Comparison of ENCODE assay signal across 8 cellular contexts in genomic region chr10:73529089-73529832, GRCh38. TPM values are rescaled to one million over a fixed set of nuclear protein-coding genes. Genes with fewer than 3 reads are reported as not detected.
DNase-seq lines count a peak whose midpoint lies in the region; ATAC-seq, FAIRE-seq and TF ChIP-seq lines count a peak whose summit lies in the region.

No MANE protein-coding gene starts in this region.

- peaks cover 12 to 68% of the 10 kb centered on the region in 2 donors for H3K36me3 ChIP-seq in neuronal stem cell (replicated peaks in 1 of 2; ENCODE audit: control insufficient read depth in 2 of 2, insufficient read depth in 2 of 2, low read length in 2 of 2)

- no peak overlapping the region for H2BK15ac ChIP-seq in neuronal stem cell (ENCODE audit: low read length)

- H3K18ac ChIP-seq in neuronal stem cell (ENCODE audit: low read length), result no peak overlapping the region

- no peak overlapping the region for H2BK120ac ChIP-seq in neuronal stem cell (ENCODE audit: low read depth, low read length)

- intact Hi-C loops in activated T-helper 1 cell treated with anti-CD3 and anti-CD28 coated beads, Interleukin-12 subunit alpha, Interleukin-12 subunit beta, Interleukin-2, Interleukin-4 antibody, amounts not matched to agents 30 ng/mL and 10 ng/mL and 1 ng/mL, durations not matched to agents 14 hours and 24 hours and 36 hours (cut with micrococcal nuclease), result loop anchor here (1.0 kb wide), 3 partner anchors 96 to 350 kb away; no protein-coding TSS in a partner anchor

- no CpG with 5 or more reads among the region's 5 CpGs for WGBS in neuronal stem cell (ENCODE audit: extremely low coverage in 2 of 2, insufficient read length in 2 of 2, insufficient replicate concordance in 1 of 2), 2 donors

- H3K4ac ChIP-seq in neuronal stem cell (ENCODE audit: low read length), result no peak overlapping the region

- peaks cover 2% of the 10 kb centered on the region for H3K27me3 Mint-ChIP-seq in activated T-helper 1 cell treated with anti-CD3 and anti-CD28 coated beads, Interleukin-12 subunit alpha, Interleukin-12 subunit beta, Interleukin-2, Interleukin-4 antibody, amounts not matched to agents 30 ng/mL and 10 ng/mL and 1 ng/mL, durations not matched to agents 14 hours and 24 hours and 36 hours (ENCODE audit: insufficient read depth)
- no peaks in the 10 kb centered on the region for H3K27me3 Mint-ChIP-seq in type B pancreatic cell

- H3K27me3 ChIP-seq in neuronal stem cell (ENCODE audit: control insufficient read depth in 3 of 3, insufficient read depth in 3 of 3, low read depth in 1 of 3, low read length in 3 of 3), result no peaks in the 10 kb centered on the region

- no peak overlapping the region for H2BK5ac ChIP-seq in neuronal stem cell (ENCODE audit: low read length)

- no peak overlapping the region for H2AK5ac ChIP-seq in neuronal stem cell (ENCODE audit: low read depth, low read length)

- no peaks in the 10 kb centered on the region for H3K9me3 Mint-ChIP-seq in activated T-helper 1 cell treated with anti-CD3 and anti-CD28 coated beads, Interleukin-12 subunit alpha, Interleukin-12 subunit beta, Interleukin-2, Interleukin-4 antibody, amounts not matched to agents 30 ng/mL and 10 ng/mL and 1 ng/mL, durations not matched to agents 14 hours and 24 hours and 36 hours
- H3K9me3 Mint-ChIP-seq in type B pancreatic cell, result no peaks in the 10 kb centered on the region

- H3K36me3 Mint-ChIP-seq in activated T-helper 1 cell treated with anti-CD3 and anti-CD28 coated beads, Interleukin-12 subunit alpha, Interleukin-12 subunit beta, Interleukin-2, Interleukin-4 antibody, amounts not matched to agents 30 ng/mL and 10 ng/mL and 1 ng/mL, durations not matched to agents 14 hours and 24 hours and 36 hours (ENCODE audit: low read depth), result no peaks in the 10 kb centered on the region
- peaks cover 8% of the 10 kb centered on the region for H3K36me3 Mint-ChIP-seq in type B pancreatic cell

- no peak overlapping the region for H3K14ac ChIP-seq in neuronal stem cell (ENCODE audit: low read length)

- TF ChIP-seq CTCF in GM12864 (IDR thresholded peaks at IDR 0.05; ENCODE audit: low read depth, low read length, missing control alignments) (peak; percentile 65), LNCAP (IDR thresholded peaks at IDR 0.05) (peak; percentile 75), fibroblast of the aortic adventitia (IDR thresholded peaks at IDR 0.05; ENCODE audit: insufficient read depth, low read length) (peak; percentile 80), type B pancreatic cell (conservative IDR thresholded peaks at IDR 0.05) (peak; percentile 97)

- no peak overlapping the region for H3K27ac Mint-ChIP-seq in activated T-helper 1 cell treated with anti-CD3 and anti-CD28 coated beads, Interleukin-12 subunit alpha, Interleukin-12 subunit beta, Interleukin-2, Interleukin-4 antibody, amounts not matched to agents 30 ng/mL and 10 ng/mL and 1 ng/mL, durations not matched to agents 14 hours and 24 hours and 36 hours
- H3K27ac Mint-ChIP-seq in type B pancreatic cell, result no peak overlapping the region

- no peak overlapping the region for H3K23ac ChIP-seq in neuronal stem cell (ENCODE audit: low read depth, low read length, poor library complexity)

- no peak for ATAC-seq in HG03442 (IDR thresholded peaks at IDR 0.05; ENCODE audit: unreplicated experiment)

- H2AFZ ChIP-seq in neuronal stem cell (ENCODE audit: low read length), result no peak overlapping the region

- peaks cover 0 to 4% of the 10 kb centered on the region in 2 donors for H3K4me1 ChIP-seq in neuronal stem cell (ENCODE audit: control insufficient read depth in 2 of 2, insufficient read depth in 1 of 2, low read depth in 1 of 2, low read length in 2 of 2)

- H3K9ac ChIP-seq in neuronal stem cell (ENCODE audit: low read depth, low read length, poor library complexity), result no peak overlapping the region

- peak overlapping the region; percentile 58 for H3K27ac ChIP-seq in neuronal stem cell (replicated peaks; ENCODE audit: low read length)

- no peak overlapping the region for H3K4me3 Mint-ChIP-seq in activated T-helper 1 cell treated with anti-CD3 and anti-CD28 coated beads, Interleukin-12 subunit alpha, Interleukin-12 subunit beta, Interleukin-2, Interleukin-4 antibody, amounts not matched to agents 30 ng/mL and 10 ng/mL and 1 ng/mL, durations not matched to agents 14 hours and 24 hours and 36 hours
- no peak overlapping the region for H3K4me3 Mint-ChIP-seq in type B pancreatic cell

- H4K91ac ChIP-seq in neuronal stem cell (ENCODE audit: low read depth, low read length, poor library complexity), result no peak overlapping the region

- no peak overlapping the region for H3K4me3 ChIP-seq in GM12864 (ENCODE audit: low read depth, low read length)
- H3K4me3 ChIP-seq in fibroblast of the aortic adventitia (ENCODE audit: low read depth, low read length), result no peak overlapping the region
- H3K4me3 ChIP-seq in neuronal stem cell (ENCODE audit: low read length in 2 of 2), result no peak overlapping the region

- no peaks in the 10 kb centered on the region for H3K79me1 ChIP-seq in neuronal stem cell (ENCODE audit: low read depth, low read length)

- no peaks in the 10 kb centered on the region for H3K4me1 Mint-ChIP-seq in activated T-helper 1 cell treated with anti-CD3 and anti-CD28 coated beads, Interleukin-12 subunit alpha, Interleukin-12 subunit beta, Interleukin-2, Interleukin-4 antibody, amounts not matched to agents 30 ng/mL and 10 ng/mL and 1 ng/mL, durations not matched to agents 14 hours and 24 hours and 36 hours (ENCODE audit: low read depth)
- no peaks in the 10 kb centered on the region for H3K4me1 Mint-ChIP-seq in type B pancreatic cell (ENCODE audit: unreplicated experiment)

- no peak overlapping the region for H3K4me2 ChIP-seq in neuronal stem cell (ENCODE audit: insufficient read depth, low read length, poor library complexity, severe bottlenecking)

- DNase-seq in GM12864 (ENCODE audit: low read depth) (peak; percentile 47), RCC 7860 (ENCODE audit: low spot score) (peak; percentile 79), fibroblast of the aortic adventitia (ENCODE audit: low read depth) (peak; percentile 82), neuronal stem cell (ENCODE audit: low spot score) (peak; percentile 83), type B pancreatic cell (ENCODE audit: extremely low spot score, unreplicated experiment) (no peak)
- DNase-seq in activated T-helper 1 cell treated with anti-CD3 and anti-CD28 coated beads, Interleukin-12 subunit alpha, Interleukin-12 subunit beta, Interleukin-2, Interleukin-4 antibody, amounts not matched to agents 30 ng/mL and 10 ng/mL and 1 ng/mL, durations not matched to agents 14 hours and 24 hours and 36 hours (ENCODE audit: low spot score), result peak; percentile 44

- H3K9me3 ChIP-seq in neuronal stem cell (replicated peaks in 1 of 2; ENCODE audit: control insufficient read depth in 2 of 2, insufficient read depth in 1 of 2, low read depth in 1 of 2, low read length in 2 of 2), result no peaks in the 10 kb centered on the region

- H4K8ac ChIP-seq in neuronal stem cell (ENCODE audit: low read depth, low read length), result no peak overlapping the region

- no peak overlapping the region for H2BK12ac ChIP-seq in neuronal stem cell (ENCODE audit: low read length)

- FAIRE-seq in RCC 7860 (lab: Jason Lieb, UNC), result peak; percentile 82

RNA-seq across cellular contexts. Expression of gene PPP3CB, which starts 33.4 kb away (rescaled TPM):
- total RNA-seq in activated T-helper 1 cell treated with anti-CD3 and anti-CD28 coated beads, Interleukin-12 subunit alpha, Interleukin-12 subunit beta, Interleukin-2, Interleukin-4 antibody, amounts not matched to agents 30 ng/mL and 10 ng/mL and 1 ng/mL, durations not matched to agents 14 hours and 24 hours and 36 hours, result 43.6 and 43.9 TPM in 2 replicates
- total RNA-seq in fibroblast of the aortic adventitia (ENCODE audit: low replicate concordance) (45.5 and 49.2 TPM in 2 replicates), type B pancreatic cell (ENCODE audit: low replicate concordance) (34.8 and 42.4 TPM in 2 replicates)
- 31.0 TPM for polyA plus RNA-seq in neuronal stem cell (2013, experiment 1 of 2)
- polyA plus RNA-seq in neuronal stem cell (2013, experiment 2 of 2), result 30.9 TPM
